In the genomic region with DNA sequence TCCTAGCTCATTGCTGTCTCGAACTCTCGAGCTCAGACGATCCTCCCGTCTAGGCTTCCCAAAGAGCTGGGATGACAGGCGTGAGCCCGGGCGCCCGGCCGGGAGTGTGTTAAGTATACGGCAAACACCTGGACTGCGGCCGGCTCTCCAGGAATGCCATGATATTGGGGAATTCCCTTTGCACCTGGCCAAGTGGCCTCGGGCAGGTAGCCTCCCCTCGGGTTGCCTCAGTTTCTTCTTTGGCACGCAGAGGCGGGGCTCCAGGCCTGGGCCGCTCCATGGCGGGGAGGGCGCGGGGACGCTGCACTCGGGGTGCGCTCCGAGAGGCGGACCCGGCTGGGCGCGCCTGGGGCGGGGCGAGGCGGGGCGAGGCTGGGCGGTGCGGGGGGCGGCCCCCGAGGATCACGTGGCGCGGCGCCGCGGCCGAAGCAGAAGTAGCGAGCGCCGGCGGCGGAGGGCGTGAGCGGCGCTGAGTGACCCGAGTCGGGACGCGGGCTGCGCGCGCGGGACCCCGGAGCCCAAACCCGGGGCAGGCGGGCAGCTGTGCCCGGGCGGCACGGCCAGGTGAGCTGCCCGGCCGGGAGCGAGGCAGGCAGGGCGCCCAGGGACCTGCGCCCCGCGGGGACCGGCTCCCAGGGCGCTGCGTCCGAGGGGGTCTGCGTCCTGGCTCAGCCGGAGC, we compare ENCODE assay signal across 7 cellular contexts. TPM values are rescaled to one million over a fixed set of nuclear protein-coding genes. Genes with fewer than 3 reads are reported as not detected.
DNase-seq lines count a peak whose midpoint lies in the region; ATAC-seq and TF ChIP-seq lines count a peak whose summit lies in the region.

A gene (plus strand): TSS at position 431 of the 679 bp plus-strand sequence. CDS start 6,699 bp downstream, outside the sequence.

- CTCF ChIA-PET in activated CD4-positive, alpha-beta T cell treated with anti-CD3 and anti-CD28 coated beads for 36 hours (lab: Charles Lee), result interaction anchor here (1.2 kb wide), 1 partner anchor 22 kb away, joined by 3 read pairs; no protein-coding TSS in a partner anchor

- no peaks in the 10 kb centered on the region for H3K27me3 ChIP-seq in lung (ENCODE audit: control insufficient read depth, insufficient read depth)

- 0% methylated on average over 54 to 78 of the region's 78 CpGs for WGBS in lung, 2 donors

- H3K27ac ChIP-seq in lung (ENCODE audit: low read depth in 1 of 2, low read length in 1 of 2), result peak within 1 kb of the TSS in 1 of 2 donors; percentile 37

- H3K36me3 Mint-ChIP-seq in activated CD4-positive, alpha-beta T cell treated with anti-CD3 and anti-CD28 coated beads for 36 hours (ENCODE audit: low read depth), result no peaks in the 10 kb centered on the region

- no peaks in the 10 kb centered on the region for H3K9me3 ChIP-seq in lung (ENCODE audit: control insufficient read depth in 2 of 2, insufficient read depth in 1 of 2, low read length in 1 of 2)

- H3K4me3 ChIP-seq in NB4 (ENCODE audit: low read depth, low read length) (peak within 1 kb of the TSS; percentile 74), lung (peak within 1 kb of the TSS; percentile 69)

- peak; percentile 87 for DNase-seq in NB4 (ENCODE audit: low read depth)
- peak; percentile 83 for DNase-seq in activated CD4-positive, alpha-beta T cell treated with anti-CD3 and anti-CD28 coated beads for 36 hours
- DNase-seq in dermis blood vessel endothelial cell, result peak; percentile 70
- peak; percentile 76 for DNase-seq in lung (ENCODE audit: low spot score)
- DNase-seq in stimulated activated CD8-positive, alpha-beta memory T cell treated with anti-CD3 and anti-CD28 coated beads, Interleukin-12 subunit alpha, Interleukin-12 subunit beta, amount 100 ng/mL, for 24 hours (ENCODE audit: extremely low read depth), result peak; percentile 55

- intact Hi-C loops in activated CD4-positive, alpha-beta T cell treated with anti-CD3 and anti-CD28 coated beads for 36 hours (cut with DNase I, micrococcal nuclease), result loop anchor here in 1 of 2 experiments (1.0 kb wide), 3 partner anchors 33 to 335 kb away; a partner anchor contains a TSS

- H3K27me3 Mint-ChIP-seq in activated CD4-positive, alpha-beta T cell treated with anti-CD3 and anti-CD28 coated beads for 36 hours, result peaks cover 38% of the 10 kb centered on the region

- no peak for TF ChIP-seq CTCF in NB4 (IDR thresholded peaks at IDR 0.05; ENCODE audit: low read depth, low read length)
- TF ChIP-seq CTCF in lung (IDR thresholded peaks at IDR 0.05; ENCODE audit: control extremely low read depth, extremely low read depth), result no peak

- H3K36me3 ChIP-seq in lung (ENCODE audit: control insufficient read depth in 2 of 2, insufficient read depth in 2 of 2, low read length in 2 of 2), result no peaks in the 10 kb centered on the region

- TF ChIP-seq POLR2A in GM18505 (IDR thresholded peaks at IDR 0.05; ENCODE audit: borderline replicate concordance, extremely low read depth, insufficient read depth, insufficient read length) (peak; percentile 90), NB4 (IDR thresholded peaks at IDR 0.05; ENCODE audit: extremely low read depth, insufficient read length) (peak; percentile 68)

- H3K4me3 Mint-ChIP-seq in activated CD4-positive, alpha-beta T cell treated with anti-CD3 and anti-CD28 coated beads for 36 hours, result peak within 1 kb of the TSS; percentile 67

- peaks cover 6% of the 10 kb centered on the region for H3K4me1 Mint-ChIP-seq in activated CD4-positive, alpha-beta T cell treated with anti-CD3 and anti-CD28 coated beads for 36 hours

- no peak within 1 kb of the TSS for H3K27ac Mint-ChIP-seq in activated CD4-positive, alpha-beta T cell treated with anti-CD3 and anti-CD28 coated beads for 36 hours

- no peaks in the 10 kb centered on the region for H3K9me3 Mint-ChIP-seq in activated CD4-positive, alpha-beta T cell treated with anti-CD3 and anti-CD28 coated beads for 36 hours (ENCODE audit: low read depth)

- POLR2A ChIA-PET in activated CD4-positive, alpha-beta T cell treated with anti-CD3 and anti-CD28 coated beads for 36 hours (lab: Charles Lee), result no interaction called here

- H3K4me1 ChIP-seq in lung (ENCODE audit: control insufficient read depth in 2 of 2, insufficient read depth in 2 of 2, low read length in 2 of 2), result peaks cover 0 to 4% of the 10 kb centered on the region in 2 donors

- ATAC-seq in GM18505 (IDR thresholded peaks at IDR 0.05; ENCODE audit: unreplicated experiment), result peak; percentile 86
- peak; percentile 75 for ATAC-seq in HG02571 (IDR thresholded peaks at IDR 0.05; ENCODE audit: unreplicated experiment)
- peak; percentile 99 for ATAC-seq in activated CD4-positive, alpha-beta T cell treated with anti-CD3 and anti-CD28 coated beads for 36 hours
- peak; percentile 94 for ATAC-seq in lung (ENCODE audit: insufficient read depth, low FRiP score)

RNA-seq across cellular contexts. Expression of the gene that starts here (rescaled TPM):
- total RNA-seq in activated CD4-positive, alpha-beta T cell treated with anti-CD3 and anti-CD28 coated beads for 36 hours, result 1 to 10 TPM; 7.0 to 7.6 TPM
- total RNA-seq in dermis blood vessel endothelial cell (23.2 and 23.5 TPM in 2 replicates), lung (10 to 100 TPM; 27.8 to 41.0 TPM)
- 10 to 100 TPM in 1 of 2 donors, 1 to 10 TPM in 1; 8.8 to 31.0 TPM for polyA plus RNA-seq in lung
